ENCODE assay signal across 10 cellular contexts in genomic region chr5:152271420-152271819, GRCh38.
DNase-seq lines count a peak whose midpoint lies in the region; ATAC-seq, FAIRE-seq and TF ChIP-seq lines count a peak whose summit lies in the region.
"Had no signal": no experiment of that assay in that cellular context is flagged by ENCODE, and none has a peak within 500 bp of the region (broad histone marks: within the 10 kb centered on the region; RNA-seq: fewer than 3 reads in every experiment).

No MANE protein-coding gene starts in this region.

- H3K79me1 ChIP-seq in trophoblast cell (ENCODE audit: low read length), result no peaks in the 10 kb centered on the region

- H4K91ac ChIP-seq in trophoblast cell (ENCODE audit: low read depth, low read length), result no peak overlapping the region

- H3K4ac ChIP-seq in trophoblast cell (ENCODE audit: low read depth, low read length), result no peak overlapping the region

- no peaks in the 10 kb centered on the region for H3K4me1 ChIP-seq in trophoblast cell (ENCODE audit: control insufficient read depth in 1 of 2, insufficient read depth in 2 of 2, low read length in 2 of 2)
- H3K4me1 ChIP-seq in gastroesophageal sphincter, result no peaks in the 10 kb centered on the region

- no peak for TF ChIP-seq EP300 in gastroesophageal sphincter (IDR thresholded peaks at IDR 0.05)

- H2BK12ac ChIP-seq in trophoblast cell (ENCODE audit: low read length), result no peak overlapping the region

- DNase-seq in NCI-H1436 treated with DMSO at 0.1 percent for 48 hours (lab: John Stamatoyannopoulos, UW), result peak; percentile 60
- DNase-seq in bronchial epithelial cell (ENCODE audit: low read depth), result peak; percentile 26
- peak; percentile 36 to 69 for DNase-seq in trophoblast cell
- no peak for DNase-seq in frontal cortex (ENCODE audit: low spot score in 2 of 2)

- no peak overlapping the region for H3K27ac ChIP-seq in trophoblast cell (ENCODE audit: low read depth, low read length)
- no peak overlapping the region for H3K27ac ChIP-seq in gastroesophageal sphincter
- H3K27ac ChIP-seq: epithelial cell of prostate, KMS-11 had no signal

- ATAC-seq in GM18505 (IDR thresholded peaks at IDR 0.05; ENCODE audit: unreplicated experiment), result peak; percentile 59
- no peak for ATAC-seq in gastroesophageal sphincter
- no peak for ATAC-seq in HG02884 (IDR thresholded peaks at IDR 0.05; ENCODE audit: unreplicated experiment)
- ATAC-seq in GM21360 (IDR thresholded peaks at IDR 0.05; ENCODE audit: unreplicated experiment), result no peak

- no peaks in the 10 kb centered on the region for H3K27me3 ChIP-seq in bronchial epithelial cell (ENCODE audit: control insufficient read depth, insufficient read depth, low read length)
- no peaks in the 10 kb centered on the region for H3K27me3 ChIP-seq in trophoblast cell (ENCODE audit: insufficient read depth, low read length)
- H3K27me3 ChIP-seq in gastroesophageal sphincter, result no peaks in the 10 kb centered on the region

- H4K8ac ChIP-seq in trophoblast cell (ENCODE audit: low read depth, low read length), result no peak overlapping the region

- H3K18ac ChIP-seq in trophoblast cell (ENCODE audit: low read length), result no peak overlapping the region

- TF ChIP-seq CTCF in bronchial epithelial cell (IDR thresholded peaks at IDR 0.05; ENCODE audit: insufficient read depth, low read length, severe bottlenecking) (peak; percentile 43), gastroesophageal sphincter (IDR thresholded peaks at IDR 0.05) (peak in 1 of 4 experiments; percentile 25)

- FAIRE-seq in bronchial epithelial cell (lab: Jason Lieb, UNC) (peak; percentile 43), frontal cortex (lab: Jason Lieb, UNC) (no peak)

- no peak overlapping the region for H2AK5ac ChIP-seq in trophoblast cell (ENCODE audit: low read length)

- H4K12ac ChIP-seq in trophoblast cell (ENCODE audit: low read depth, low read length), result no peak overlapping the region

- no peaks in the 10 kb centered on the region for H3K9me3 ChIP-seq in trophoblast cell (ENCODE audit: insufficient read depth, low read depth, low read length)
- no peaks in the 10 kb centered on the region for H3K9me3 ChIP-seq in gastroesophageal sphincter

- H3K36me3 ChIP-seq in bronchial epithelial cell (ENCODE audit: control insufficient read depth, insufficient read depth, low read length) (no peaks in the 10 kb centered on the region), trophoblast cell (ENCODE audit: control insufficient read depth in 1 of 2, insufficient read depth in 2 of 2, low read length in 2 of 2) (no peaks in the 10 kb centered on the region), gastroesophageal sphincter (no peaks in the 10 kb centered on the region)

- no peak overlapping the region for H3K14ac ChIP-seq in trophoblast cell (ENCODE audit: low read length)

- H3K4me3 ChIP-seq in bronchial epithelial cell (ENCODE audit: low read depth, low read length), result no peak overlapping the region
- H3K4me3 ChIP-seq in trophoblast cell (ENCODE audit: low read depth, low read length), result no peak overlapping the region
- H3K4me3 ChIP-seq in gastroesophageal sphincter, result no peak overlapping the region

- no peak overlapping the region for H2AFZ ChIP-seq in trophoblast cell (ENCODE audit: insufficient read depth, low read length, poor library complexity)

- no peak overlapping the region for H3K9ac ChIP-seq in trophoblast cell (ENCODE audit: low read length)
- H3K9ac ChIP-seq: KMS-11 had no signal

- no peak overlapping the region for H2BK120ac ChIP-seq in trophoblast cell (ENCODE audit: insufficient read depth, low read length, poor library complexity)

- no peaks in the 10 kb centered on the region for H3K79me2 ChIP-seq in trophoblast cell (ENCODE audit: control insufficient read depth, insufficient read depth, low read length, poor library complexity)

- no peak overlapping the region for H2BK5ac ChIP-seq in trophoblast cell (ENCODE audit: low read depth, low read length, poor library complexity)

- no peak overlapping the region for H3K4me2 ChIP-seq in trophoblast cell (ENCODE audit: low read length)
- H3K4me2 ChIP-seq: KMS-11 had no signal

- no peak overlapping the region for H3K23ac ChIP-seq in trophoblast cell (ENCODE audit: low read length)

- TF ChIP-seq POLR2A in GM18505 (IDR thresholded peaks at IDR 0.05; ENCODE audit: borderline replicate concordance, extremely low read depth, insufficient read depth, insufficient read length), result no peak
- TF ChIP-seq POLR2A in gastroesophageal sphincter (IDR thresholded peaks at IDR 0.05), result no peak

- no CpG with 5 or more reads among the region's 5 CpGs for WGBS in trophoblast cell (ENCODE audit: extremely low coverage, insufficient coverage, insufficient read length)
- WGBS in gastroesophageal sphincter (ENCODE audit: low coverage in 1 of 2), 2 donors, result 49 to 87% methylated on average over 2 to 5 of the region's 5 CpGs

Comparison
In these comparisons a context has a peak if more than half of its experiments do, and no peak if none do; other contexts are left out.
1. DNase-seq: peak in NCI-H1436 treated with DMSO at 0.1 percent for 48 hours (single experiment), bronchial epithelial cell (single experiment) and trophoblast cell (2 of 2); none in frontal cortex (0 of 2).